Comparison of ENCODE assay signal across 9 cellular contexts in the genomic region with DNA sequence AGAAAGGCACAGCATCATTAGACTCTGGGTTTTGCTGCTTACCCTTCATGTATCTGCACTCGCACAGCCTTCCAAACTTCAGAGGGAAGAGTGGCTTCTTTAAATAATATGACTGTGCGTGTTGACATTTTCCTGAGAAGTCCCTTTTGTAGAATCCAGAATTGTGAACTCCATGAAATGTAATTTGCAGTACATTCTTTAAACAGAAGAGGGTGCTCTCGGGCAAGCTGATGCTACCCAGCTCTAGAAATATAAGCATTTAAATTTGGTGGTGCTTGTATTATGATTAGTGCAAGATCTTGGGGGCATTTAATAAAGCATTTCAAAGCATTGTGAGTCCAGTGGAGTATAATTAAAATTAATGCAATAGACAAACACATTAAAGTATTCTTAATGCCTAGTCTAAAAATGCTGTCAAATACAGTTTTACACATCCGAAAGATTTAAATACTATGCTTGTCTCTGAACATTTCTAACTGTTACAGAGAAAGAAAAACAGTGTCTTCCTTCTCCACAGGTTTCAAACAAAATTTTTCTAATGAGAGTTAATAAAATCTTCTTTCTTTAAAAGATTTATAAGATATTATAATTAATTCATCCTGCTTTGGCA. TPM values are rescaled to one million over a fixed set of nuclear protein-coding genes. Genes with fewer than 3 reads are reported as not detected.
DNase-seq lines count a peak whose midpoint lies in the region; ATAC-seq and TF ChIP-seq lines count a peak whose summit lies in the region.
"Had no signal": no experiment of that assay in that cellular context is flagged by ENCODE, and none has a peak within 500 bp of the region (broad histone marks: within the 10 kb centered on the region; RNA-seq: fewer than 3 reads in every experiment).

No MANE protein-coding gene starts in this region.

- CTCF ChIA-PET in Caco-2 (lab: Charles Lee) = interaction anchor here (0.6 to 1.0 kb wide), 7 partner anchors 12 to 147 kb away, joined by 3 to 9 read pairs (median 3); no protein-coding TSS in a partner anchor

- H4K20me1 ChIP-seq in H9 (ENCODE audit: control insufficient read depth, insufficient read depth, insufficient read length) = no peaks in the 10 kb centered on the region

- no peak overlapping the region for H3K14ac ChIP-seq in H9 (ENCODE audit: insufficient read depth, low read length)

- H3K23me2 ChIP-seq in H9 (ENCODE audit: insufficient read length, low read depth, low read length, poor library complexity, severe bottlenecking) = no peaks in the 10 kb centered on the region

- H3K79me2 ChIP-seq in H9 (ENCODE audit: insufficient read depth, low read length) = no peaks in the 10 kb centered on the region

- TF ChIP-seq POLR2A in breast epithelium (IDR thresholded peaks at IDR 0.05) = no peak

- H3K27me3 Mint-ChIP-seq in Caco-2 (ENCODE audit: insufficient read depth, unreplicated experiment) (no peaks in the 10 kb centered on the region), H9 (ENCODE audit: low read depth) (no peaks in the 10 kb centered on the region)

- H3K27ac ChIP-seq in H9 (ENCODE audit: insufficient read length, low read depth, low read length) (no peak overlapping the region), breast epithelium (no peak overlapping the region), lower lobe of right lung (no peak overlapping the region)
- H3K27ac ChIP-seq: SJSA1 had no signal

- H4K91ac ChIP-seq in H9 (ENCODE audit: insufficient read length, low read depth, low read length) = no peak overlapping the region

- BruUV-seq in Caco-2 (replicated peaks; lab: Mats Ljungman, UMichigan) = no TSS peak

- ATAC-seq in lower lobe of right lung = peak; percentile 45 to 78
- no peak for ATAC-seq in GM18520 (IDR thresholded peaks at IDR 0.05; ENCODE audit: unreplicated experiment)

- H2BK5ac ChIP-seq in H9 (ENCODE audit: insufficient read length, low read length) = no peak overlapping the region

- POLR2A ChIA-PET in Caco-2 (lab: Charles Lee) = no interaction called here

- H2BK20ac ChIP-seq in H9 (ENCODE audit: low read depth, low read length, poor library complexity, severe bottlenecking) = no peak overlapping the region

- no peak overlapping the region for H2BK12ac ChIP-seq in H9 (ENCODE audit: insufficient read length, low read depth, low read length)

- no peak overlapping the region for H3K18ac ChIP-seq in H9 (ENCODE audit: insufficient read length, low read depth, low read length)

- no peak overlapping the region for H2AFZ ChIP-seq in H9 (ENCODE audit: low read length)

- no peaks in the 10 kb centered on the region for H3K36me3 Mint-ChIP-seq in Caco-2 (ENCODE audit: insufficient read depth, unreplicated experiment)
- no peaks in the 10 kb centered on the region; a peak in 1 of 7 replicates for H3K36me3 Mint-ChIP-seq in H9 (ENCODE audit: insufficient read depth in 1 of 3, low read depth in 3 of 3)

- no peak overlapping the region for H2AK5ac ChIP-seq in H9 (ENCODE audit: insufficient read length, low read length)

- H3K9me3 ChIP-seq in Caco-2 (no peaks in the 10 kb centered on the region), H9 (ENCODE audit: control insufficient read depth, low read depth, low read length) (no peaks in the 10 kb centered on the region), breast epithelium (no peaks in the 10 kb centered on the region), lower lobe of right lung (no peaks in the 10 kb centered on the region)
- H3K9me3 ChIP-seq: SJSA1 had no signal

- no CpG with 5 or more reads among the region's 4 CpGs for WGBS in H9 (ENCODE audit: extremely low coverage, insufficient read length, low lambda C conversion rate)

- H2BK120ac ChIP-seq in H9 (ENCODE audit: low read depth, low read length, poor library complexity, severe bottlenecking) = no peak overlapping the region

- no peak overlapping the region for H3K56ac ChIP-seq in H9 (ENCODE audit: insufficient read length, low read depth, low read length)

- H3K9me3 Mint-ChIP-seq in Caco-2 (ENCODE audit: unreplicated experiment) (no peaks in the 10 kb centered on the region), H9 (no peaks in the 10 kb centered on the region)

- no peak overlapping the region for H3T11ph ChIP-seq in H9 (ENCODE audit: low read length)

- H3K36me3 ChIP-seq in Caco-2 (ENCODE audit: control insufficient read depth, insufficient read depth, low read length) = no peaks in the 10 kb centered on the region
- no peaks in the 10 kb centered on the region for H3K36me3 ChIP-seq in breast epithelium
- H3K36me3 ChIP-seq in lower lobe of right lung = peaks cover 15% of the 10 kb centered on the region

- H3K4me1 Mint-ChIP-seq in Caco-2 (ENCODE audit: low read depth, unreplicated experiment) = no peaks in the 10 kb centered on the region
- no peaks in the 10 kb centered on the region for H3K4me1 Mint-ChIP-seq in H9

- no peak overlapping the region for H3K4ac ChIP-seq in H9 (ENCODE audit: low read depth, low read length)

- intact Hi-C loops in Caco-2 (cut with micrococcal nuclease; ENCODE audit: unreplicated experiment) (loop anchor here (1.0 to 10.0 kb wide), 7 partner anchors 125 to 1892 kb away; no protein-coding TSS in a partner anchor), breast epithelium (cut with DNase I; ENCODE audit: low total_unique reads) (no loop called here), lower lobe of right lung (cut with DNase I) (no loop called here)

- no peak overlapping the region for H3K4me3 ChIP-seq in Caco-2 (ENCODE audit: low read depth, low read length)
- H3K4me3 ChIP-seq in breast epithelium = no peak overlapping the region
- no peak overlapping the region for H3K4me3 ChIP-seq in lower lobe of right lung
- H3K4me3 ChIP-seq: SJSA1 had no signal

- no peak overlapping the region for H2BK15ac ChIP-seq in H9 (ENCODE audit: low read depth, low read length)

- no peak overlapping the region for H3K9ac ChIP-seq in H9 (ENCODE audit: extremely low read depth, insufficient read length, low read length)

- no peak overlapping the region for H3K23ac ChIP-seq in H9 (ENCODE audit: insufficient read length, low read depth, low read length)

- no peak overlapping the region for H3K4me2 ChIP-seq in H9 (ENCODE audit: insufficient read depth, insufficient read length, low read length)

- H4K5ac ChIP-seq in H9 (ENCODE audit: insufficient read length, low read depth, low read length) = no peak overlapping the region

- H4K8ac ChIP-seq in H9 (replicated peaks; ENCODE audit: insufficient read length, low read depth, low read length) = no peak overlapping the region

- H3K27me3 ChIP-seq in Caco-2 (replicated peaks; ENCODE audit: control insufficient read depth, insufficient read depth, low read length) (no peaks in the 10 kb centered on the region), H9 (ENCODE audit: insufficient read depth, low read length) (no peaks in the 10 kb centered on the region), breast epithelium (no peaks in the 10 kb centered on the region), lower lobe of right lung (ENCODE audit: low read depth) (no peaks in the 10 kb centered on the region)
- H3K27me3 ChIP-seq: SJSA1 had no signal

- H3K4me1 ChIP-seq in Caco-2 = no peaks in the 10 kb centered on the region
- no peaks in the 10 kb centered on the region for H3K4me1 ChIP-seq in H9 (ENCODE audit: insufficient read depth, low read length)
- H3K4me1 ChIP-seq in breast epithelium = no peaks in the 10 kb centered on the region
- no peaks in the 10 kb centered on the region for H3K4me1 ChIP-seq in lower lobe of right lung
- H3K4me1 ChIP-seq: SJSA1 had no signal

- H3K4me3 Mint-ChIP-seq in Caco-2 (ENCODE audit: unreplicated experiment) = no peak overlapping the region
- H3K4me3 Mint-ChIP-seq in H9 = no peak overlapping the region

- H3K27ac Mint-ChIP-seq in Caco-2 (ENCODE audit: unreplicated experiment) (no peak overlapping the region), H9 (no peak overlapping the region)

- H3K79me1 ChIP-seq in H9 (ENCODE audit: insufficient read depth, low read depth, low read length, poor library complexity, severe bottlenecking) = no peaks in the 10 kb centered on the region

- peak; percentile 81 to 83 for TF ChIP-seq CTCF in Caco-2 (IDR thresholded peaks at IDR 0.05; ENCODE audit: insufficient read depth in 1 of 2, low read depth in 1 of 2, low read length in 1 of 2, severe bottlenecking in 1 of 2, unreplicated experiment in 1 of 2)
- peak; percentile 83 for TF ChIP-seq CTCF in H9 (conservative IDR thresholded peaks at IDR 0.05)
- TF ChIP-seq CTCF in breast epithelium (IDR thresholded peaks at IDR 0.05) = peak in 2 of 3 donors; percentile 17 to 37
- TF ChIP-seq CTCF in lower lobe of right lung (IDR thresholded peaks at IDR 0.05) = peak; percentile 64

- peak in 1 of 2 experiments; percentile 66 for DNase-seq in Caco-2
- DNase-seq in H9 = no peak
- DNase-seq in NCI-H446 treated with DMSO at 0.1 percent for 48 hours (lab: John Stamatoyannopoulos, UW) = peak; percentile 8
- DNase-seq in breast epithelium (ENCODE audit: low spot score in 2 of 2) = no peak
- no peak for DNase-seq in lower lobe of right lung
- no peak for DNase-seq in stimulated activated CD8-positive, alpha-beta memory T cell treated with anti-CD3 and anti-CD28 coated beads, Interleukin-4, amount 100 ng/mL, for 48 hours
- DNase-seq in HuH-7 (ENCODE audit: low spot score) = no peak

RNA-seq across cellular contexts. Expression of gene GTF2A1L, which starts 17.3 kb away (rescaled TPM):
- total RNA-seq in Caco-2 (2022) = not detected in 2 replicates
- total RNA-seq in H9 (2021) = not detected in 2 replicates
- total RNA-seq in breast epithelium = 1 to 10 TPM in 1 of 3 donors, under 1 TPM in 1, not detected in 1; 0.29 to 2.9 TPM
- total RNA-seq in lower lobe of right lung = not detected

Comparison
In these comparisons a context has a peak if more than half of its experiments do, and no peak if none do; other contexts are left out.
1. CTCF ChIP-seq: peak in every context shown above with its lines; median percentile 83 in H9; 82 in Caco-2; 64 in lower lobe of right lung; 27 in breast epithelium.